ENCODE assay signal across 14 cellular contexts in genomic region chr11:3161309-3161708, GRCh38. TPM values are rescaled to one million over a fixed set of nuclear protein-coding genes. Genes with fewer than 3 reads are reported as not detected.
DNase-seq lines count a peak whose midpoint lies in the region; ATAC-seq and TF ChIP-seq lines count a peak whose summit lies in the region.
"Had no signal": no experiment of that assay in that cellular context is flagged by ENCODE, and none has a peak within 500 bp of the region (broad histone marks: within the 10 kb centered on the region; RNA-seq: fewer than 3 reads in every experiment).

No MANE protein-coding gene starts in this region.

- DNase-seq in GM23248 (peak; percentile 71), mammary epithelial cell (no peak), NCI-H2081 (lab: John Stamatoyannopoulos, UW) (no peak), NCI-H748 treated with DMSO at 0.1 percent for 48 hours (lab: John Stamatoyannopoulos, UW) (no peak)
- DNase-seq: activated CD8-positive, alpha-beta T cell treated with anti-CD3 and anti-CD28 coated beads, Interleukin-2, amount 10 ng/mL, durations not matched to agents 7 days and 5 days; NCI-H2171 had no signal

- no peak for TF ChIP-seq CTCF in mammary epithelial cell (conservative IDR thresholded peaks at IDR 0.05 in 1 of 2, IDR thresholded peaks at IDR 0.05 in 1 of 2; ENCODE audit: extremely low read depth in 1 of 2, insufficient read depth in 1 of 2, low read depth in 1 of 2, low read length in 2 of 2)

- dilution Hi-C loops in mammary epithelial cell (cut with HindIII; ENCODE audit: low sequenced_read_pairs) = no loop called here

- H3K36me3 ChIP-seq in GM23248 (ENCODE audit: low read depth) (no peaks in the 10 kb centered on the region), mammary epithelial cell (ENCODE audit: insufficient read depth, low read length) (no peaks in the 10 kb centered on the region), skeletal muscle tissue (ENCODE audit: control insufficient read depth in 3 of 3, insufficient read depth in 3 of 3, low read length in 3 of 3) (no peaks in the 10 kb centered on the region)

- H2AFZ ChIP-seq in GM23248 (no peak overlapping the region), mammary epithelial cell (ENCODE audit: low read depth, low read length) (no peak overlapping the region)

- H3K79me2 ChIP-seq in GM23248 (ENCODE audit: insufficient read depth) = peaks cover 78% of the 10 kb centered on the region
- peaks cover 82% of the 10 kb centered on the region for H3K79me2 ChIP-seq in mammary epithelial cell (ENCODE audit: insufficient read depth, low read length)

- H4K20me1 ChIP-seq in GM23248 (ENCODE audit: insufficient read depth) (no peaks in the 10 kb centered on the region), mammary epithelial cell (ENCODE audit: insufficient read depth, low read length) (no peaks in the 10 kb centered on the region)

- 57 to 62% methylated on average over 14 of the region's 14 CpGs for WGBS in GM23248 (ENCODE audit: low coverage in 1 of 2, low lambda C conversion rate in 2 of 2, missing lambda C conversion rate in 2 of 2), 2 experiments
- 99% methylated on average over 12 of the region's 14 CpGs for WGBS in mammary epithelial cell (ENCODE audit: low coverage, missing lambda C conversion rate)

- peak overlapping the region; percentile 63 for H3K4me2 ChIP-seq in GM23248 (ENCODE audit: unreplicated experiment)
- peak overlapping the region; percentile 92 for H3K4me2 ChIP-seq in mammary epithelial cell (ENCODE audit: insufficient read depth, low read depth, low read length)

- H3K4me3 ChIP-seq in GM23248 = peak overlapping the region; percentile 78
- no peak overlapping the region for H3K4me3 ChIP-seq in mammary epithelial cell (replicated peaks in 1 of 3; ENCODE audit: insufficient read depth in 1 of 3, low read depth in 2 of 3, low read length in 3 of 3)
- H3K4me3 ChIP-seq in skeletal muscle tissue (ENCODE audit: low read length in 3 of 3) = peak overlapping the region; percentile 65 to 72 (median 71)

- no peaks in the 10 kb centered on the region for H3F3A ChIP-seq in GM23248 (ENCODE audit: insufficient read depth)

- H3K27ac ChIP-seq in GM23248 (peak overlapping the region; percentile 51), mammary epithelial cell (ENCODE audit: insufficient read depth, low read depth, low read length) (no peak overlapping the region), layer of hippocampus (ENCODE audit: low read depth, low read length) (peak overlapping the region; percentile 71), skeletal muscle tissue (ENCODE audit: low read depth, low read length) (peak overlapping the region; percentile 79)

- no peak for ATAC-seq in GM19395 (IDR thresholded peaks at IDR 0.05; ENCODE audit: unreplicated experiment)
- no peak for ATAC-seq in GM18861 (IDR thresholded peaks at IDR 0.05; ENCODE audit: unreplicated experiment)
- ATAC-seq: activated CD8-positive, alpha-beta T cell treated with anti-CD3 and anti-CD28 coated beads, Interleukin-2, amount 10 ng/mL, durations not matched to agents 7 days and 5 days had no signal

- CTCF ChIA-PET in mammary epithelial cell (lab: Charles Lee; ENCODE audit: low non-redundant PET) = no interaction called here

- H3K9ac ChIP-seq in GM23248 (no peak overlapping the region; the same call in 1 of the 2 replicates), mammary epithelial cell (ENCODE audit: insufficient read depth, low read length) (no peak overlapping the region), skeletal muscle tissue (ENCODE audit: low read depth in 1 of 3, low read length in 3 of 3) (peak overlapping the region; percentile 16 to 32 (median 27))

- in situ Hi-C loops in GM23248 (cut with MboI) (no loop called here), mammary epithelial cell (cut with MboI; ENCODE audit: low sequenced_read_pairs in 2 of 2) (no loop called here)

- H3K9me3 ChIP-seq in GM23248 (ENCODE audit: low read depth) (no peaks in the 10 kb centered on the region), mammary epithelial cell (replicated peaks; ENCODE audit: insufficient read depth, low read length) (no peaks in the 10 kb centered on the region), skeletal muscle tissue (ENCODE audit: control insufficient read depth in 3 of 3, low read length in 3 of 3) (no peaks in the 10 kb centered on the region)

- H3K9me2 ChIP-seq in GM23248 (ENCODE audit: insufficient read depth) = no peaks in the 10 kb centered on the region

- intact Hi-C loops in mammary epithelial cell (cut with micrococcal nuclease) = loop anchor here (2.0 kb wide), 1 partner anchor 51 kb away; no protein-coding TSS in a partner anchor

- H3K27me3 ChIP-seq in GM23248 (replicated peaks; ENCODE audit: insufficient read depth) = no peaks in the 10 kb centered on the region
- H3K27me3 ChIP-seq in mammary epithelial cell (ENCODE audit: insufficient read depth, low read length) = no peaks in the 10 kb centered on the region
- no peaks in the 10 kb centered on the region for H3K27me3 ChIP-seq in layer of hippocampus (ENCODE audit: control insufficient read depth, insufficient read depth, low read length)
- H3K27me3 ChIP-seq in skeletal muscle tissue (ENCODE audit: control insufficient read depth in 3 of 3, insufficient read depth in 3 of 3, low read length in 3 of 3) = no peaks in the 10 kb centered on the region

- BruUV-seq in mammary epithelial cell (replicated peaks; lab: Mats Ljungman, UMichigan) = no TSS peak

- H3K4me1 ChIP-seq in GM23248 (ENCODE audit: insufficient read depth) (peaks cover 46% of the 10 kb centered on the region), mammary epithelial cell (ENCODE audit: insufficient read depth, low read length) (peaks cover 51% of the 10 kb centered on the region), skeletal muscle tissue (ENCODE audit: control insufficient read depth in 3 of 3, insufficient read depth in 3 of 3, low read length in 3 of 3) (peaks cover 62 to 83% (median 82%) of the 10 kb centered on the region in 3 donors)

RNA-seq across cellular contexts. Expression of gene OSBPL5, which starts 3.8 kb away (rescaled TPM):
- total RNA-seq in GM23248 (2014; rRNA removed; shearing (Covaris generic)) = 47.6 and 57.6 TPM in 2 replicates
- polyA plus RNA-seq in GM23248 (2016; fragmentation: Nextera tagmentation; extraction: Ambion mirVana) (25.3 and 27.9 TPM in 2 replicates), mammary epithelial cell (16.2 TPM)
- total RNA-seq in mammary epithelial cell (10 to 100 TPM; 24.8 to 35.7 TPM), skeletal muscle tissue (19.3 TPM)
- 11.9 TPM for polyA minus RNA-seq in mammary epithelial cell

RNA-seq across cellular contexts. Expression of gene MRGPRG, which starts 57.3 kb away (rescaled TPM):
- total RNA-seq in GM23248 (2014; rRNA removed; shearing (Covaris generic)) = not detected in 2 replicates
- polyA plus RNA-seq in GM23248 (2016; fragmentation: Nextera tagmentation; extraction: Ambion mirVana) (not detected in 2 replicates), mammary epithelial cell (not detected)
- total RNA-seq in mammary epithelial cell (not detected), skeletal muscle tissue (not detected)
- not detected for polyA minus RNA-seq in mammary epithelial cell
- total RNA-seq: activated CD8-positive, alpha-beta T cell treated with anti-CD3 and anti-CD28 coated beads, Interleukin-2, amount 10 ng/mL, durations not matched to agents 7 days and 5 days; bronchial epithelial cell; H4; SK-MEL-5; subcutaneous adipose tissue had no signal

Comparison
In these comparisons a context has a peak if more than half of its experiments do, and no peak if none do; other contexts are left out.
1. H3K4me3 ChIP-seq: peak in GM23248 (single experiment) and skeletal muscle tissue (3 of 3); none in mammary epithelial cell (0 of 3).
2. H3K9ac ChIP-seq: peak in skeletal muscle tissue (3 of 3); none in GM23248 (single experiment) and mammary epithelial cell (single experiment).